ENCODE assay signal across 9 cellular contexts in genomic region chr4:19224820-19225219, GRCh38.
DNase-seq lines count a peak whose midpoint lies in the region; ATAC-seq lines count a peak whose summit lies in the region.
"Had no signal": no experiment of that assay in that cellular context is flagged by ENCODE, and none has a peak within 500 bp of the region (broad histone marks: within the 10 kb centered on the region; RNA-seq: fewer than 3 reads in every experiment).

No MANE protein-coding gene starts in this region.

- POLR2A ChIA-PET in activated CD4-positive, alpha-beta T cell treated with anti-CD3 and anti-CD28 coated beads for 36 hours (lab: Charles Lee), result no interaction called here

- DNase-seq in DMS 273 (lab: John Stamatoyannopoulos, UW; ENCODE audit: unreplicated experiment), result peak; percentile 36
- DNase-seq in LHCN-M2 (ENCODE audit: low read depth), result peak; percentile 7
- DNase-seq in SW 1271 (lab: John Stamatoyannopoulos, UW), result peak; percentile 2 to 61
- DNase-seq in kidney glomerular epithelial cell (lab: John Stamatoyannopoulos, UW), result peak; percentile 33
- DNase-seq in activated CD4-positive, alpha-beta T cell treated with anti-CD3 and anti-CD28 coated beads for 36 hours, result no peak
- no peak for DNase-seq in NCI-H128 (lab: John Stamatoyannopoulos, UW; ENCODE audit: unreplicated experiment)
- no peak for DNase-seq in iPS-NIHi7 (ENCODE audit: extremely low spot score)

- no peaks in the 10 kb centered on the region for H3K36me3 Mint-ChIP-seq in activated CD4-positive, alpha-beta T cell treated with anti-CD3 and anti-CD28 coated beads for 36 hours (ENCODE audit: low read depth)
- H3K36me3 Mint-ChIP-seq: activated naive CD8-positive, alpha-beta T cell had no signal

- H3K27ac Mint-ChIP-seq in activated CD4-positive, alpha-beta T cell treated with anti-CD3 and anti-CD28 coated beads for 36 hours, result no peak overlapping the region
- H3K27ac Mint-ChIP-seq: activated naive CD8-positive, alpha-beta T cell had no signal

- no peaks in the 10 kb centered on the region for H3K27me3 Mint-ChIP-seq in activated CD4-positive, alpha-beta T cell treated with anti-CD3 and anti-CD28 coated beads for 36 hours
- H3K27me3 Mint-ChIP-seq: activated naive CD8-positive, alpha-beta T cell had no signal

- H3K9me3 Mint-ChIP-seq in activated CD4-positive, alpha-beta T cell treated with anti-CD3 and anti-CD28 coated beads for 36 hours (ENCODE audit: low read depth), result no peaks in the 10 kb centered on the region

- no peak for ATAC-seq in activated CD4-positive, alpha-beta T cell treated with anti-CD3 and anti-CD28 coated beads for 36 hours
- ATAC-seq in GM19395 (IDR thresholded peaks at IDR 0.05; ENCODE audit: unreplicated experiment), result no peak

- CTCF ChIA-PET in activated CD4-positive, alpha-beta T cell treated with anti-CD3 and anti-CD28 coated beads for 36 hours (lab: Charles Lee), result no interaction called here

- intact Hi-C loops in activated CD4-positive, alpha-beta T cell treated with anti-CD3 and anti-CD28 coated beads for 36 hours (cut with DNase I, micrococcal nuclease), result loop anchor here in 1 of 2 experiments (2.0 to 5.0 kb wide), 2 partner anchors 1024 to 1462 kb away; no protein-coding TSS in a partner anchor

- no peak overlapping the region for H3K4me3 Mint-ChIP-seq in activated CD4-positive, alpha-beta T cell treated with anti-CD3 and anti-CD28 coated beads for 36 hours
- H3K4me3 Mint-ChIP-seq: activated naive CD8-positive, alpha-beta T cell had no signal

- no peaks in the 10 kb centered on the region for H3K4me1 Mint-ChIP-seq in activated CD4-positive, alpha-beta T cell treated with anti-CD3 and anti-CD28 coated beads for 36 hours

Comparison
In these comparisons a context has a peak if more than half of its experiments do, and no peak if none do; other contexts are left out.
1. DNase-seq: peak in DMS 273 (single experiment), LHCN-M2 (single experiment), SW 1271 (2 of 2) and kidney glomerular epithelial cell (single experiment); none in activated CD4-positive, alpha-beta T cell treated with anti-CD3 and anti-CD28 coated beads for 36 hours (single experiment), NCI-H128 (single experiment) and iPS-NIHi7 (single experiment).